Comparison of ENCODE assay signal across 1 cellular context in the genomic region with DNA sequence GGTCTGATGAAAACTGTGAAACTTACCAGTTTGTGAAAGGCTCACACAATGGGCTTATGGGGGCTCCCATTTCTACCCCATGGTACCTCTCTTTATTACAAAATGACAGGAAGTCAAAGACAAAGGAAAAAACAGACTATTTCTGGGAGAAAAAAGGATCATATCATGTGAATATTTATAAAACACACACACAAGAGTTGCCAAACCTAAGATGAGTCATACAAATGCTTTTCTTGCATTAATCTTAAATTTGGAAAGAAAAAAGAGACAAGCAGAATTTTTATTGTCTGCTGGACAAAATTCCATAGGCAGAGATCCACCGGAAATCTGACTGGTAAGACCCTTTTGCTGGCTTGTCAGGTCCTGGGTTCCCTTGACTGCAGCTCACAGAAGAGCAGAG.
TF ChIP-seq lines count a peak whose summit lies in the region.

No MANE protein-coding gene starts in this region.

TF ChIP-seq in SK-N-SH treated with all-trans-retinoic acid at 6 μM for 48 hours, 23 proteins besides CTCF, POLR2A, EP300 and RAD21 (continued from another document):
- TF ChIP-seq ZNF70 (CRISPR knock-in tag; IDR thresholded peaks at IDR 0.05) (no peak), TOX (CRISPR knock-in tag; IDR thresholded peaks at IDR 0.05; ENCODE audit: borderline replicate concordance) (no peak), ZNF565 (CRISPR knock-in tag; conservative IDR thresholded peaks at IDR 0.05; ENCODE audit: low read depth) (no peak), ZFP3 (CRISPR knock-in tag; IDR thresholded peaks at IDR 0.05) (no peak)
- TF ChIP-seq, protein P1, sequence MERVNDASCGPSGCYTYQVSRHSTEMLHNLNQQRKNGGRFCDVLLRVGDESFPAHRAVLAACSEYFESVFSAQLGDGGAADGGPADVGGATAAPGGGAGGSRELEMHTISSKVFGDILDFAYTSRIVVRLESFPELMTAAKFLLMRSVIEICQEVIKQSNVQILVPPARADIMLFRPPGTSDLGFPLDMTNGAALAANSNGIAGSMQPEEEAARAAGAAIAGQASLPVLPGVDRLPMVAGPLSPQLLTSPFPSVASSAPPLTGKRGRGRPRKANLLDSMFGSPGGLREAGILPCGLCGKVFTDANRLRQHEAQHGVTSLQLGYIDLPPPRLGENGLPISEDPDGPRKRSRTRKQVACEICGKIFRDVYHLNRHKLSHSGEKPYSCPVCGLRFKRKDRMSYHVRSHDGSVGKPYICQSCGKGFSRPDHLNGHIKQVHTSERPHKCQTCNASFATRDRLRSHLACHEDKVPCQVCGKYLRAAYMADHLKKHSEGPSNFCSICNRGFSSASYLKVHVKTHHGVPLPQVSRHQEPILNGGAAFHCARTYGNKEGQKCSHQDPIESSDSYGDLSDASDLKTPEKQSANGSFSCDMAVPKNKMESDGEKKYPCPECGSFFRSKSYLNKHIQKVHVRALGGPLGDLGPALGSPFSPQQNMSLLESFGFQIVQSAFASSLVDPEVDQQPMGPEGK (CRISPR knock-in tag; IDR thresholded peaks at IDR 0.05; ENCODE audit: borderline replicate concordance) = no peak
- TF ChIP-seq, protein P2, sequence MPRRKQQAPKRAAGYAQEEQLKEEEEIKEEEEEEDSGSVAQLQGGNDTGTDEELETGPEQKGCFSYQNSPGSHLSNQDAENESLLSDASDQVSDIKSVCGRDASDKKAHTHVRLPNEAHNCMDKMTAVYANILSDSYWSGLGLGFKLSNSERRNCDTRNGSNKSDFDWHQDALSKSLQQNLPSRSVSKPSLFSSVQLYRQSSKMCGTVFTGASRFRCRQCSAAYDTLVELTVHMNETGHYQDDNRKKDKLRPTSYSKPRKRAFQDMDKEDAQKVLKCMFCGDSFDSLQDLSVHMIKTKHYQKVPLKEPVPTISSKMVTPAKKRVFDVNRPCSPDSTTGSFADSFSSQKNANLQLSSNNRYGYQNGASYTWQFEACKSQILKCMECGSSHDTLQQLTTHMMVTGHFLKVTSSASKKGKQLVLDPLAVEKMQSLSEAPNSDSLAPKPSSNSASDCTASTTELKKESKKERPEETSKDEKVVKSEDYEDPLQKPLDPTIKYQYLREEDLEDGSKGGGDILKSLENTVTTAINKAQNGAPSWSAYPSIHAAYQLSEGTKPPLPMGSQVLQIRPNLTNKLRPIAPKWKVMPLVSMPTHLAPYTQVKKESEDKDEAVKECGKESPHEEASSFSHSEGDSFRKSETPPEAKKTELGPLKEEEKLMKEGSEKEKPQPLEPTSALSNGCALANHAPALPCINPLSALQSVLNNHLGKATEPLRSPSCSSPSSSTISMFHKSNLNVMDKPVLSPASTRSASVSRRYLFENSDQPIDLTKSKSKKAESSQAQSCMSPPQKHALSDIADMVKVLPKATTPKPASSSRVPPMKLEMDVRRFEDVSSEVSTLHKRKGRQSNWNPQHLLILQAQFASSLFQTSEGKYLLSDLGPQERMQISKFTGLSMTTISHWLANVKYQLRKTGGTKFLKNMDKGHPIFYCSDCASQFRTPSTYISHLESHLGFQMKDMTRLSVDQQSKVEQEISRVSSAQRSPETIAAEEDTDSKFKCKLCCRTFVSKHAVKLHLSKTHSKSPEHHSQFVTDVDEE (CRISPR knock-in tag; IDR thresholded peaks at IDR 0.05) = no peak
